ENCODE assay signal across 24 cellular contexts in genomic region chr7:74507538-74508319, GRCh38. TPM values are rescaled to one million over a fixed set of nuclear protein-coding genes. Genes with fewer than 3 reads are reported as not detected.
A peak's percentile ranks its signal among the peaks of the same experiment; 100 is the strongest.
DNase-seq lines count a peak whose midpoint lies in the region; ATAC-seq, FAIRE-seq and TF ChIP-seq lines count a peak whose summit lies in the region.
"Had no signal": no experiment of that assay in that cellular context is flagged by ENCODE, and none has a peak within 500 bp of the region (broad histone marks: within the 10 kb centered on the region; RNA-seq: fewer than 3 reads in every experiment).

No MANE protein-coding gene starts in this region.

- H3K9me1 ChIP-seq in IMR-90 (ENCODE audit: insufficient read depth, low read length) = peaks cover 17% of the 10 kb centered on the region; the same call in 1 of the 2 replicates

- peaks cover 15% of the 10 kb centered on the region for H3K36me3 ChIP-seq in IMR-90 (ENCODE audit: control insufficient read depth, insufficient read depth, low read length)
- H3K36me3 ChIP-seq in H1 (ENCODE audit: control insufficient read depth in 2 of 4, insufficient read depth in 4 of 4, low read length in 3 of 4) = peaks cover 0 to 18% (median 4%) of the 10 kb centered on the region in 4 experiments; a peak in 5 of 8 replicates

- no peaks in the 10 kb centered on the region for H3K9me3 ChIP-seq in IMR-90 (ENCODE audit: control insufficient read depth, insufficient read depth, low read length)
- no peaks in the 10 kb centered on the region for H3K9me3 ChIP-seq in H1 (ENCODE audit: insufficient read depth in 2 of 2, low read depth in 1 of 2, low read length in 1 of 2)
- H3K9me3 ChIP-seq: Caco-2, MG63 had no signal

- H3K56ac ChIP-seq in IMR-90 (ENCODE audit: extremely low read depth, insufficient read depth, low read length) (no peak overlapping the region), H1 (replicated peaks; ENCODE audit: insufficient read length, low read depth, low read length) (no peak overlapping the region)

- CTCF ChIA-PET in IMR-90 (lab: Yijun Ruan, JAX) = no interaction called here
- CTCF ChIA-PET in H1 (lab: Charles Lee; ENCODE audit: partially characterized antibody) = interaction anchor here (0.7 to 1.6 kb wide), 2 partner anchors 57 to 232 kb away, joined by 3 read pairs; no protein-coding TSS in a partner anchor

- H2BK12ac ChIP-seq in H1 (ENCODE audit: low read depth, low read length) = no peak overlapping the region

- peaks cover 0 to 9% of the 10 kb centered on the region in 2 experiments; a peak in 3 of 4 replicates for H3K79me2 ChIP-seq in H1 (ENCODE audit: control insufficient read depth in 1 of 2, insufficient read depth in 2 of 2, low read length in 2 of 2)

- H2AK5ac ChIP-seq in IMR-90 (ENCODE audit: low read depth, low read length) (0 out of 2 replicates have a peak overlapping the region, but pooled peaks have one; percentile 19), H1 (ENCODE audit: low read depth, low read length) (no peak overlapping the region)

- H3K4me2 ChIP-seq in IMR-90 (ENCODE audit: low read depth, low read length) = no peak overlapping the region
- H3K4me2 ChIP-seq in H1 (ENCODE audit: insufficient read depth in 1 of 2, low read depth in 2 of 2, low read length in 2 of 2) = no peak overlapping the region

- H3K27me3 ChIP-seq in IMR-90 (ENCODE audit: control insufficient read depth, insufficient read depth, low read length) (no peaks in the 10 kb centered on the region), H1 (replicated peaks in 1 of 4; ENCODE audit: control insufficient read depth in 3 of 4, extremely low read depth in 1 of 4, insufficient read depth in 3 of 4, low read length in 3 of 4) (no peaks in the 10 kb centered on the region)
- H3K27me3 ChIP-seq: MG63 had no signal

- H3K18ac ChIP-seq in IMR-90 (ENCODE audit: low read depth, low read length) (no peak overlapping the region), H1 (ENCODE audit: extremely low read depth, low read length) (no peak overlapping the region)

- H3K4ac ChIP-seq in IMR-90 (ENCODE audit: low read depth, low read length) (no peak overlapping the region), H1 (replicated peaks; ENCODE audit: insufficient read length, low read depth, low read length) (no peak overlapping the region)

- H3K4me3 Mint-ChIP-seq in stimulated activated memory B cell treated with anti-CD40 and anti-IgM and Interleukin-4, amounts not matched to agents 10 μg/mL and 1 μg/mL and 100 μg/mL, for 72 hours = no peak overlapping the region
- H3K4me3 Mint-ChIP-seq: B cell; CD8-positive, alpha-beta T cell had no signal

- H3K79me1 ChIP-seq in IMR-90 (ENCODE audit: low read depth in 1 of 2, low read length in 2 of 2) (peaks cover 20 to 54% of the 10 kb centered on the region in 2 experiments), H1 (ENCODE audit: low read depth, low read length) (peaks cover 11% of the 10 kb centered on the region)

- TF ChIP-seq CTCF in IMR-90 (conservative IDR thresholded peaks at IDR 0.05; ENCODE audit: low read depth, low read length) = no peak
- no peak for TF ChIP-seq CTCF in H1 (IDR thresholded peaks at IDR 0.05; ENCODE audit: control extremely low read depth in 1 of 3, insufficient read depth in 1 of 3, low read depth in 1 of 3, low read length in 3 of 3)

- H3K14ac ChIP-seq in IMR-90 (replicated peaks; ENCODE audit: low read depth, low read length) = no peak overlapping the region
- no peak overlapping the region for H3K14ac ChIP-seq in H1 (ENCODE audit: insufficient read length)

- DNase-seq in D341Med (ENCODE audit: low spot score) = peak; percentile 21
- no peak for DNase-seq in IMR-90
- no peak for DNase-seq in H1 (ENCODE audit: low read depth in 1 of 2, low spot score in 2 of 2)
- no peak for DNase-seq in ACHN
- DNase-seq in kidney glomerular epithelial cell (lab: John Stamatoyannopoulos, UW) = no peak
- no peak for DNase-seq in NCI-H774 (lab: John Stamatoyannopoulos, UW)
- DNase-seq: Caco-2; CD8-positive, alpha-beta T cell; DMS 273 treated with DMSO at 0.1 percent for 48 hours; DMS79; EL; GDM1; KBM-7; MG63; NCI-H1105 treated with DMSO at 0.1 percent for 48 hours; NCI-H2029; NCI-H446 treated with DMSO at 0.1 percent for 48 hours; NCI-H526; RPMI8226; SHP77 had no signal

- POLR2A ChIA-PET in IMR-90 (lab: Charles Lee; ENCODE audit: unreplicated experiment) = no interaction called here
- POLR2A ChIA-PET in H1 (lab: Charles Lee; ENCODE audit: partially characterized antibody) = interaction anchor here (0.7 to 1.9 kb wide), 3 partner anchors 9 to 48 kb away, joined by 3 to 7 read pairs (median 6); no protein-coding TSS in a partner anchor

- H3K23ac ChIP-seq in IMR-90 (ENCODE audit: low read depth, low read length) = no peak overlapping the region
- H3K23ac ChIP-seq in H1 (ENCODE audit: insufficient read length) = no peak overlapping the region

- no peak overlapping the region for H3K27ac ChIP-seq in IMR-90 (ENCODE audit: insufficient read depth, low read length)
- no peak overlapping the region for H3K27ac ChIP-seq in H1 (ENCODE audit: low read depth, low read length)
- H3K27ac ChIP-seq: C4-2B had no signal

- H3K4me3 ChIP-seq in IMR-90 (ENCODE audit: insufficient read depth, low read depth, low read length) = no peak overlapping the region
- no peak overlapping the region for H3K4me3 ChIP-seq in H1 (ENCODE audit: extremely low read depth in 1 of 4, insufficient read depth in 2 of 4, low read depth in 3 of 4, low read length in 4 of 4)
- H3K4me3 ChIP-seq: MG63 had no signal

- H3K27ac Mint-ChIP-seq in stimulated activated memory B cell treated with anti-CD40 and anti-IgM and Interleukin-4, amounts not matched to agents 10 μg/mL and 1 μg/mL and 100 μg/mL, for 72 hours = no peak overlapping the region
- H3K27ac Mint-ChIP-seq: B cell; CD8-positive, alpha-beta T cell had no signal

- H3K9me3 Mint-ChIP-seq in stimulated activated memory B cell treated with anti-CD40 and anti-IgM and Interleukin-4, amounts not matched to agents 10 μg/mL and 1 μg/mL and 100 μg/mL, for 72 hours = no peaks in the 10 kb centered on the region
- H3K9me3 Mint-ChIP-seq: CD8-positive, alpha-beta T cell had no signal

- no peak overlapping the region for H2BK5ac ChIP-seq in IMR-90 (ENCODE audit: low read depth, low read length, poor library complexity, severe bottlenecking)
- H2BK5ac ChIP-seq in H1 (ENCODE audit: low read depth, low read length) = no peak overlapping the region

- BruUV-seq in IMR-90 (replicated peaks; lab: Mats Ljungman, UMichigan) = no TSS peak

- H4K20me1 ChIP-seq in IMR-90 (ENCODE audit: insufficient read depth, low read length) (peaks cover 38% of the 10 kb centered on the region), H1 (replicated peaks in 1 of 2; ENCODE audit: control insufficient read depth in 1 of 2, insufficient read depth in 2 of 2, low read length in 2 of 2) (peaks cover 0 to 11% of the 10 kb centered on the region in 2 experiments)

- no peak overlapping the region for H2BK20ac ChIP-seq in IMR-90 (ENCODE audit: low read depth, low read length)
- no peak overlapping the region for H2BK20ac ChIP-seq in H1 (ENCODE audit: low read length)

- H3K36me3 Mint-ChIP-seq in stimulated activated memory B cell treated with anti-CD40 and anti-IgM and Interleukin-4, amounts not matched to agents 10 μg/mL and 1 μg/mL and 100 μg/mL, for 72 hours = no peaks in the 10 kb centered on the region
- H3K36me3 Mint-ChIP-seq: CD8-positive, alpha-beta T cell had no signal

- intact Hi-C loops in IMR-90 (cut with micrococcal nuclease) = no loop called here

- dilution Hi-C loops in IMR-90 (cut with HindIII; ENCODE audit: low sequenced_read_pairs, unreplicated experiment) = no loop called here

- no peaks in the 10 kb centered on the region for H3K4me1 Mint-ChIP-seq in stimulated activated memory B cell treated with anti-CD40 and anti-IgM and Interleukin-4, amounts not matched to agents 10 μg/mL and 1 μg/mL and 100 μg/mL, for 72 hours
- H3K4me1 Mint-ChIP-seq: B cell had no signal

- FAIRE-seq in H1 (lab: Jason Lieb, UNC) = no peak
- FAIRE-seq: GM12891 had no signal

- H2BK15ac ChIP-seq in IMR-90 (ENCODE audit: low read depth, low read length) (no peak overlapping the region), H1 (ENCODE audit: low read length) (no peak overlapping the region)

- no peak for TF ChIP-seq EP300 in H1 (IDR thresholded peaks at IDR 0.05; ENCODE audit: borderline replicate concordance in 1 of 2, low read depth in 2 of 2, low read length in 2 of 2)

- H3K4me1 ChIP-seq in IMR-90 (ENCODE audit: control insufficient read depth, insufficient read depth, low read length) (peaks cover 22% of the 10 kb centered on the region), H1 (replicated peaks in 1 of 4; ENCODE audit: control insufficient read depth in 3 of 4, insufficient read depth in 4 of 4, low read length in 3 of 4) (no peaks in the 10 kb centered on the region)
- H3K4me1 ChIP-seq: Caco-2 had no signal

- no peak overlapping the region for H2AK9ac ChIP-seq in IMR-90 (replicated peaks; ENCODE audit: low read depth, low read length, poor library complexity)

- H3K9ac ChIP-seq in IMR-90 (ENCODE audit: low read depth, low read length) = no peak overlapping the region
- no peak overlapping the region for H3K9ac ChIP-seq in H1 (replicated peaks in 1 of 4; ENCODE audit: extremely low read depth in 1 of 4, low read depth in 3 of 4, low read length in 3 of 4)

- in situ Hi-C loops in IMR-90 (cut with MboI; ENCODE audit: low sequenced_read_pairs) (no loop called here), ACHN (cut with HindIII; ENCODE audit: low pct_ligation_motif_present, low pct_unique_long_range_greater_than_20kb, low sequenced_read_pairs) (no loop called here)

- ATAC-seq in IMR-90 (ENCODE audit: low read depth) = no peak
- ATAC-seq in stimulated activated memory B cell treated with anti-CD40 and anti-IgM and Interleukin-4, amounts not matched to agents 10 μg/mL and 1 μg/mL and 100 μg/mL, for 72 hours = peak; percentile 17
- ATAC-seq: CD8-positive, alpha-beta T cell had no signal

- no peaks in the 10 kb centered on the region for H3K23me2 ChIP-seq in H1 (ENCODE audit: low read depth, low read length)

- TF ChIP-seq RAD21 in IMR-90 (IDR thresholded peaks at IDR 0.05; ENCODE audit: low read length) (no peak), H1 (IDR thresholded peaks at IDR 0.05 in 1 of 2, conservative IDR thresholded peaks at IDR 0.05 in 1 of 2; ENCODE audit: low read depth in 2 of 2, low read length in 2 of 2) (no peak)

- H2BK120ac ChIP-seq in IMR-90 (ENCODE audit: low read depth, low read length) (no peak overlapping the region), H1 (replicated peaks; ENCODE audit: low read depth, low read length) (no peak overlapping the region)

- peak overlapping the region; percentile 51 for H2AFZ ChIP-seq in IMR-90 (replicated peaks; ENCODE audit: low read length, poor library complexity)
- H2AFZ ChIP-seq in H1 (ENCODE audit: low read length) = no peak overlapping the region

- WGBS in IMR-90 (ENCODE audit: extremely low coverage in 2 of 2, insufficient read length in 1 of 2), 2 experiments = 99% methylated on average over 12 of the region's 21 CpGs; no CpG with 5 or more reads in 1 of the 2 experiments
- WGBS in H1 (ENCODE audit: extremely low coverage in 1 of 2, insufficient coverage in 1 of 2, insufficient read length in 1 of 2, insufficient replicate concordance in 2 of 2, low coverage in 1 of 2, low lambda C conversion rate in 2 of 2, missing lambda C conversion rate in 1 of 2), 2 experiments = 95% methylated on average over 19 of the region's 21 CpGs; no CpG with 5 or more reads in 1 of the 2 experiments

- TF ChIP-seq POLR2A in IMR-90 (IDR thresholded peaks at IDR 0.05; ENCODE audit: low read depth, low read length) (no peak), H1 (IDR thresholded peaks at IDR 0.05; ENCODE audit: control extremely low read depth in 1 of 2, low read depth in 2 of 2, low read length in 2 of 2) (no peak)

- H4K5ac ChIP-seq in IMR-90 (ENCODE audit: low read depth, low read length) (no peak overlapping the region), H1 (ENCODE audit: insufficient read length, low read depth, low read length) (no peak overlapping the region)

- no peak overlapping the region; the same call in 1 of the 2 replicates for H4K91ac ChIP-seq in IMR-90 (ENCODE audit: insufficient read depth, low read depth, low read length)
- no peak overlapping the region for H4K91ac ChIP-seq in H1 (replicated peaks; ENCODE audit: insufficient read length, low read length)

- no peaks in the 10 kb centered on the region for H3K27me3 Mint-ChIP-seq in stimulated activated memory B cell treated with anti-CD40 and anti-IgM and Interleukin-4, amounts not matched to agents 10 μg/mL and 1 μg/mL and 100 μg/mL, for 72 hours
- H3K27me3 Mint-ChIP-seq: B cell had no signal

- no peak overlapping the region for H4K8ac ChIP-seq in IMR-90 (ENCODE audit: low read depth in 2 of 2, low read length in 2 of 2)
- no peak overlapping the region for H4K8ac ChIP-seq in H1 (ENCODE audit: extremely low read depth, insufficient read depth, low read length)

RNA-seq across cellular contexts. Expression of gene GTF2IRD1, which starts 54.0 kb away (rescaled TPM):
- 4.1 and 5.0 TPM in 2 replicates for total RNA-seq in IMR-90 (2012; rRNA removed)
- polyA plus RNA-seq in IMR-90 (2012; rRNA removed) (21.9 and 22.6 TPM in 2 replicates), H1 (2011; rRNA removed) (27.4 and 34.9 TPM in 2 replicates)
- polyA plus RNA-seq in IMR-90 (2012; cell fraction: cytosol; rRNA removed) = 19.6 and 26.0 TPM in 2 replicates
- polyA plus RNA-seq in IMR-90 (2012; cell fraction: nucleus; rRNA removed; ENCODE audit: low replicate concordance) = 27.5 and 33.3 TPM in 2 replicates
- total RNA-seq in H1 (2021; fragmentation: NEBNext Ultra II Directional; extraction: Animal tissue kit (Norgen Biotek cat#: 25700)) = 45.4 and 46.5 TPM in 2 replicates
- polyA plus RNA-seq in H1 (2011; cell fraction: cytosol; rRNA removed) = 25.8 TPM
- 57.6 TPM for polyA plus RNA-seq in H1 (2011; cell fraction: nucleus; rRNA removed)
- 40.0 to 48.4 TPM (median 43.5 TPM) in 4 replicates for polyA plus RNA-seq in H1 (2012, experiment 1 of 2)
- 25.8 TPM for polyA plus RNA-seq in H1 (2012, experiment 2 of 2)
- 40.2 TPM for polyA plus RNA-seq in H1 (2013, experiment 1 of 2)
- 35.9 TPM for polyA plus RNA-seq in H1 (2013, experiment 2 of 2)
- 23.6 and 31.2 TPM in 2 replicates for polyA minus RNA-seq in H1 (2011; rRNA and poly(A)+ RNA removed)
- 26.9 TPM for polyA minus RNA-seq in H1 (2011; cell fraction: cytosol; rRNA and poly(A)+ RNA removed)
- 27.7 TPM for polyA minus RNA-seq in H1 (2011; cell fraction: nucleus; rRNA and poly(A)+ RNA removed)
